4 cellular contexts compared by ENCODE assay signal in genomic region chr5:141214583-141214982, GRCh38. TPM values are rescaled to one million over a fixed set of nuclear protein-coding genes. Genes with fewer than 3 reads are reported as not detected.
"Had no signal": no experiment of that assay in that cellular context is flagged by ENCODE, and none has a peak within 500 bp of the region (broad histone marks: within the 10 kb centered on the region; RNA-seq: fewer than 3 reads in every experiment).

No MANE protein-coding gene starts in this region.

RNA-seq across cellular contexts. Expression of gene PCDHB13, which starts 0.9 kb away (rescaled TPM):
- total RNA-seq: mononuclear cell had no signal
- polyA plus RNA-seq: naive thymus-derived CD4-positive, alpha-beta T cell had no signal

RNA-seq across cellular contexts. Expression of gene PCDHB12, which starts 6.1 kb away (rescaled TPM):
- total RNA-seq: mononuclear cell; naive thymus-derived CD4-positive, alpha-beta T cell; natural killer cell treated with Interleukin-12 subunit alpha and Interleukin-12 subunit beta and Interleukin-15 and Interleukin-18, amount 100 ng/mL, for 72 hours had no signal
- polyA plus RNA-seq: keratinocyte; naive thymus-derived CD4-positive, alpha-beta T cell had no signal

RNA-seq across cellular contexts. Expression of gene PCDHB14, which starts 8.6 kb away (rescaled TPM):
- total RNA-seq: mononuclear cell; naive thymus-derived CD4-positive, alpha-beta T cell; natural killer cell treated with Interleukin-12 subunit alpha and Interleukin-12 subunit beta and Interleukin-15 and Interleukin-18, amount 100 ng/mL, for 72 hours had no signal
- polyA plus RNA-seq: naive thymus-derived CD4-positive, alpha-beta T cell had no signal

RNA-seq across cellular contexts. Expression of gene PCDHB11, which starts 15.2 kb away (rescaled TPM):
- total RNA-seq: mononuclear cell; naive thymus-derived CD4-positive, alpha-beta T cell; natural killer cell treated with Interleukin-12 subunit alpha and Interleukin-12 subunit beta and Interleukin-15 and Interleukin-18, amount 100 ng/mL, for 72 hours had no signal
- polyA plus RNA-seq: keratinocyte; naive thymus-derived CD4-positive, alpha-beta T cell had no signal

RNA-seq across cellular contexts. Expression of gene PCDHB10, which starts 22.4 kb away (rescaled TPM):
- total RNA-seq: mononuclear cell; natural killer cell treated with Interleukin-12 subunit alpha and Interleukin-12 subunit beta and Interleukin-15 and Interleukin-18, amount 100 ng/mL, for 72 hours had no signal
- polyA plus RNA-seq: naive thymus-derived CD4-positive, alpha-beta T cell had no signal
